In the genomic region with DNA sequence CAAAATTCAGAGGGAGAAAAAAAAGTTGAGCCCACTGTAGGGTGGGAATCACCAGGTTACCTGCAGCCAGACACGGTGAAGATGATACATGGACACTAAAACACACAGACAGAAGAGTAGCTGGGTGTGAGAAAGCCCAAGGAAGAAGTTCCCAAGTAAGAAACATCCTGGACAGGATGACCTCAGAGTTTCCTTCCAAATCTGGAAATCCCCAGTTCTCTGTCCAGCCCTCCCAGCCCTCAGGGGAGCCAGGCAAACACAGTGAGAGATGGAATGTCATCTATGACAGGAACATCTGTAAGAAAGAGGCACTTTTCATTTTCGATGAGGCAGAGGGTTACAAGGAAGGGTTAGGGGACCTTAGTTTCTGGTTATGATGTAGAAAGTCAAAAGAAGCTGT, we compare ENCODE assay signal across 13 cellular contexts.
DNase-seq lines count a peak whose midpoint lies in the region; ATAC-seq and TF ChIP-seq lines count a peak whose summit lies in the region.
"Had no signal": no experiment of that assay in that cellular context is flagged by ENCODE, and none has a peak within 500 bp of the region (broad histone marks: within the 10 kb centered on the region; RNA-seq: fewer than 3 reads in every experiment).

No MANE protein-coding gene starts in this region.

- no peak overlapping the region for H3K4me3 ChIP-seq in esophagus muscularis mucosa
- H3K4me3 ChIP-seq: dorsolateral prefrontal cortex, skin epidermis had no signal

- POLR2A ChIA-PET in RWPE1 (lab: Yijun Ruan, JAX; ENCODE audit: low non-redundant PET): no interaction called here
- POLR2A ChIA-PET in naive thymus-derived CD8-positive, alpha-beta T cell (lab: Charles Lee): no interaction called here

- no peak for ATAC-seq in naive thymus-derived CD8-positive, alpha-beta T cell
- ATAC-seq in GM18520 (IDR thresholded peaks at IDR 0.05; ENCODE audit: unreplicated experiment): no peak
- ATAC-seq: activated CD4-positive, alpha-beta T cell treated with anti-CD3 and anti-CD28 coated beads for 36 hours; activated naive CD8-positive, alpha-beta T cell treated with anti-CD3 and anti-CD28 coated beads, Interleukin-2, amount 50 U/mL, for 24 hours had no signal

- peaks cover 29% of the 10 kb centered on the region for H3K4me1 Mint-ChIP-seq in osteocyte (ENCODE audit: unreplicated experiment)
- H3K4me1 Mint-ChIP-seq in naive thymus-derived CD8-positive, alpha-beta T cell: no peaks in the 10 kb centered on the region
- H3K4me1 Mint-ChIP-seq: activated CD4-positive, alpha-beta T cell treated with anti-CD3 and anti-CD28 coated beads for 36 hours; activated naive CD8-positive, alpha-beta T cell treated with anti-CD3 and anti-CD28 coated beads, Interleukin-2, amount 50 U/mL, for 24 hours had no signal

- CTCF ChIA-PET in RWPE1 (lab: Yijun Ruan, JAX): interaction anchor here (0.6 kb wide), 2 partner anchors 14 to 450 kb away, joined by 3 read pairs; no protein-coding TSS in a partner anchor

- TF ChIP-seq CTCF in RWPE1 (conservative IDR thresholded peaks at IDR 0.05; ENCODE audit: low read depth) (no peak), esophagus muscularis mucosa (IDR thresholded peaks at IDR 0.05) (no peak), osteocyte (IDR thresholded peaks at IDR 0.05) (no peak)

- no peak for TF ChIP-seq POLR2A in esophagus muscularis mucosa (IDR thresholded peaks at IDR 0.05; ENCODE audit: low read depth)

- H3K4me1 ChIP-seq in esophagus muscularis mucosa: peaks cover 0 to 6% (median 0%) of the 10 kb centered on the region in 4 donors

- H3K36me3 Mint-ChIP-seq in osteocyte (ENCODE audit: unreplicated experiment): peaks cover 9% of the 10 kb centered on the region
- H3K36me3 Mint-ChIP-seq in naive thymus-derived CD8-positive, alpha-beta T cell: peaks cover 0 to 1% (median 0%) of the 10 kb centered on the region in 3 donors

- WGBS in esophagus muscularis mucosa: 75% methylated on average over 2 of the region's 2 CpGs

- no peak overlapping the region for H3K27ac ChIP-seq in RWPE1
- no peak overlapping the region for H3K27ac ChIP-seq in esophagus muscularis mucosa (replicated peaks in 1 of 4)
- H3K27ac ChIP-seq: dorsolateral prefrontal cortex had no signal

- peaks cover 0 to 21% (median 17%) of the 10 kb centered on the region in 4 donors for H3K9me3 ChIP-seq in esophagus muscularis mucosa

- TF ChIP-seq EP300 in esophagus muscularis mucosa (IDR thresholded peaks at IDR 0.05): no peak

- no peaks in the 10 kb centered on the region for H3K36me3 ChIP-seq in esophagus muscularis mucosa

- intact Hi-C loops in esophagus muscularis mucosa (cut with DNase I) (no loop called here), posterior cingulate gyrus (cut with DNase I) (no loop called here)

- no peak overlapping the region for H3K4me3 Mint-ChIP-seq in osteocyte (ENCODE audit: unreplicated experiment)
- no peak overlapping the region for H3K4me3 Mint-ChIP-seq in naive thymus-derived CD8-positive, alpha-beta T cell
- H3K4me3 Mint-ChIP-seq: activated CD4-positive, alpha-beta T cell treated with anti-CD3 and anti-CD28 coated beads for 36 hours; activated naive CD8-positive, alpha-beta T cell treated with anti-CD3 and anti-CD28 coated beads, Interleukin-2, amount 50 U/mL, for 24 hours; activated T-cell treated with anti-CD3 and anti-CD28 coated beads, Interleukin-2, amount 50 U/mL, for 24 hours had no signal

- DNase-seq in ELF-1 (ENCODE audit: low read depth, low spot score) (peak; percentile 15), RWPE1 (ENCODE audit: low spot score) (peak; percentile 34), esophagus muscularis mucosa (ENCODE audit: extremely low spot score) (peak; percentile 37), osteocyte (ENCODE audit: extremely low spot score, unreplicated experiment) (no peak), posterior cingulate gyrus (no peak), NCI-H82 treated with DMSO at 0.1 percent for 48 hours (lab: John Stamatoyannopoulos, UW; ENCODE audit: unreplicated experiment) (no peak)
- DNase-seq in naive thymus-derived CD8-positive, alpha-beta T cell: no peak
- DNase-seq: activated CD4-positive, alpha-beta T cell treated with anti-CD3 and anti-CD28 coated beads for 36 hours; activated naive CD8-positive, alpha-beta T cell treated with anti-CD3 and anti-CD28 coated beads, Interleukin-2, amount 50 U/mL, for 24 hours; activated T-cell treated with anti-CD3 and anti-CD28 coated beads, Interleukin-2, amount 50 U/mL, for 24 hours; dorsolateral prefrontal cortex had no signal

- peaks cover 32% of the 10 kb centered on the region for H3K9me3 Mint-ChIP-seq in osteocyte (ENCODE audit: unreplicated experiment)
- peaks cover 4 to 31% (median 12%) of the 10 kb centered on the region in 9 donors for H3K9me3 Mint-ChIP-seq in naive thymus-derived CD8-positive, alpha-beta T cell

- peak overlapping the region; percentile 58 for H3K27ac Mint-ChIP-seq in osteocyte (ENCODE audit: unreplicated experiment)
- no peak overlapping the region for H3K27ac Mint-ChIP-seq in naive thymus-derived CD8-positive, alpha-beta T cell
- H3K27ac Mint-ChIP-seq: activated CD4-positive, alpha-beta T cell treated with anti-CD3 and anti-CD28 coated beads for 36 hours; activated naive CD8-positive, alpha-beta T cell treated with anti-CD3 and anti-CD28 coated beads, Interleukin-2, amount 50 U/mL, for 24 hours; activated T-cell treated with anti-CD3 and anti-CD28 coated beads, Interleukin-2, amount 50 U/mL, for 24 hours had no signal

- H3K27me3 Mint-ChIP-seq in osteocyte (ENCODE audit: unreplicated experiment): no peaks in the 10 kb centered on the region
- H3K27me3 Mint-ChIP-seq in naive thymus-derived CD8-positive, alpha-beta T cell: peaks cover 2 to 44% (median 10%) of the 10 kb centered on the region in 5 donors

- no peaks in the 10 kb centered on the region for H3K27me3 ChIP-seq in esophagus muscularis mucosa

Comparison
In these comparisons a context has a peak if more than half of its experiments do, and no peak if none do; other contexts are left out.
1. DNase-seq: peak in ELF-1 (single experiment), RWPE1 (single experiment) and esophagus muscularis mucosa (single experiment); none in osteocyte (single experiment), posterior cingulate gyrus (0 of 10), NCI-H82 treated with DMSO at 0.1 percent for 48 hours (single experiment) and naive thymus-derived CD8-positive, alpha-beta T cell (0 of 10).